9 cellular contexts compared by ENCODE assay signal in the genomic region with DNA sequence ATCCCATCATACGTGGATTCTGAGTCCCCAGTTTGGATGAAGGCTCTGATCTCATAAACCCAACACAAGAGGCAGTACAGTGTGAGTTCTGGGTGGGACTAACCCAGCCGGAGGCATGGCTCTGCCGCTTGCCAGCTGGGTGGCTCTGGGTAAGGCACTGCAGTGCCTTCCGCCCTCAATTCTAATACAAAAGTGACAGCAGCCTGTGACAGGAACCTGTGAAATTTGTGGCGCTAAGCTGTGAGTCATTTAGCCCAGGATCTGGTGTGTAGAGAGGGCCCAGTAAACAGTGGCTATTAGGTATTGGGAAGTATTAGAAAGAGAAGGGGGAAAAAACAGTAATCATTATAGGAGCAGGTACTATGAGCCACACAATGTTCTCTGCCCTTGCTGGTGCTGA. TPM values are rescaled to one million over a fixed set of nuclear protein-coding genes. Genes with fewer than 3 reads are reported as not detected.
DNase-seq lines count a peak whose midpoint lies in the region; ATAC-seq and TF ChIP-seq lines count a peak whose summit lies in the region.
"Had no signal": no experiment of that assay in that cellular context is flagged by ENCODE, and none has a peak within 500 bp of the region (broad histone marks: within the 10 kb centered on the region; RNA-seq: fewer than 3 reads in every experiment).

No MANE protein-coding gene starts in this region.

- H3K4me1 Mint-ChIP-seq in CD8-positive, alpha-beta memory T cell = peaks cover 0 to 7% (median 3%) of the 10 kb centered on the region in 3 donors
- peaks cover 65% of the 10 kb centered on the region for H3K4me1 Mint-ChIP-seq in endothelial cell (ENCODE audit: unreplicated experiment)
- peaks cover 69% of the 10 kb centered on the region for H3K4me1 Mint-ChIP-seq in osteocyte (ENCODE audit: unreplicated experiment)

- no peaks in the 10 kb centered on the region for H3K36me3 Mint-ChIP-seq in CD8-positive, alpha-beta memory T cell
- peaks cover 28% of the 10 kb centered on the region for H3K36me3 Mint-ChIP-seq in endothelial cell (ENCODE audit: low read depth, unreplicated experiment)
- H3K36me3 Mint-ChIP-seq in osteocyte (ENCODE audit: unreplicated experiment) = peaks cover 3% of the 10 kb centered on the region

- H3K27ac Mint-ChIP-seq in CD8-positive, alpha-beta memory T cell = peak overlapping the region in 6 of 8 donors; percentile 2 to 83 (median 40)
- H3K27ac Mint-ChIP-seq in endothelial cell (ENCODE audit: unreplicated experiment) (peak overlapping the region; percentile 90), osteocyte (ENCODE audit: unreplicated experiment) (peak overlapping the region; percentile 60)

- no peak overlapping the region for H3K4me3 ChIP-seq in CD8-positive, alpha-beta memory T cell (ENCODE audit: low read length)

- H3K9me3 ChIP-seq in CD8-positive, alpha-beta memory T cell (ENCODE audit: low read length) = no peaks in the 10 kb centered on the region

- peaks cover 12% of the 10 kb centered on the region for H3K4me1 ChIP-seq in CD8-positive, alpha-beta memory T cell (ENCODE audit: insufficient read depth, low read length)

- H3K27me3 ChIP-seq in CD8-positive, alpha-beta memory T cell (ENCODE audit: insufficient read depth, low read length, poor library complexity, severe bottlenecking) = no peaks in the 10 kb centered on the region

- H3K27ac ChIP-seq in CD8-positive, alpha-beta memory T cell (ENCODE audit: low read depth, low read length) = peak overlapping the region; percentile 24

- H3K9me3 Mint-ChIP-seq in CD8-positive, alpha-beta memory T cell = no peaks in the 10 kb centered on the region
- H3K9me3 Mint-ChIP-seq in endothelial cell (ENCODE audit: unreplicated experiment) (no peaks in the 10 kb centered on the region), osteocyte (ENCODE audit: unreplicated experiment) (no peaks in the 10 kb centered on the region)

- no peaks in the 10 kb centered on the region for H3K36me3 ChIP-seq in CD8-positive, alpha-beta memory T cell (ENCODE audit: insufficient read depth, low read length)

- H3K4me3 Mint-ChIP-seq in CD8-positive, alpha-beta memory T cell = peak overlapping the region in 1 of 7 donors; percentile 6
- H3K4me3 Mint-ChIP-seq in endothelial cell (ENCODE audit: unreplicated experiment) (no peak overlapping the region), osteocyte (ENCODE audit: unreplicated experiment) (no peak overlapping the region)

- DNase-seq in CD8-positive, alpha-beta memory T cell = no peak
- peak; percentile 40 for DNase-seq in MV-4-11 (lab: John Stamatoyannopoulos, UW)
- no peak for DNase-seq in endothelial cell (ENCODE audit: low spot score)
- no peak for DNase-seq in osteocyte (ENCODE audit: extremely low spot score, unreplicated experiment)
- DNase-seq in NCI-H1105 treated with DMSO at 0.1 percent for 48 hours (lab: John Stamatoyannopoulos, UW) = no peak
- no peak for DNase-seq in NCI-H1048 (lab: John Stamatoyannopoulos, UW)
- DNase-seq: stimulated activated CD4-positive, alpha-beta T cell treated with anti-CD3 and anti-CD28 coated beads, Interleukin-2, amount 100 ng/mL, for 24 hours had no signal

- TF ChIP-seq CTCF in endothelial cell (IDR thresholded peaks at IDR 0.05; ENCODE audit: unreplicated experiment) (no peak), osteocyte (IDR thresholded peaks at IDR 0.05) (no peak)

- no peaks in the 10 kb centered on the region for H3K27me3 Mint-ChIP-seq in CD8-positive, alpha-beta memory T cell
- peaks cover 8% of the 10 kb centered on the region for H3K27me3 Mint-ChIP-seq in endothelial cell (ENCODE audit: unreplicated experiment)
- no peaks in the 10 kb centered on the region for H3K27me3 Mint-ChIP-seq in osteocyte (ENCODE audit: unreplicated experiment)

- CTCF ChIA-PET in CD8-positive, alpha-beta memory T cell (lab: Charles Lee) = no interaction called here

- POLR2A ChIA-PET in CD8-positive, alpha-beta memory T cell (lab: Charles Lee) = no interaction called here

- ATAC-seq in GM21515 (IDR thresholded peaks at IDR 0.05; ENCODE audit: unreplicated experiment) = no peak
- no peak for ATAC-seq in HG02852 (IDR thresholded peaks at IDR 0.05; ENCODE audit: unreplicated experiment)

RNA-seq across cellular contexts. Expression of a gene that starts 23.3 kb away (rescaled TPM):
- under 1 TPM; 0.24 to 0.72 TPM for total RNA-seq in CD8-positive, alpha-beta memory T cell
- not detected for polyA plus RNA-seq in CD8-positive, alpha-beta memory T cell
- total RNA-seq in endothelial cell (ENCODE audit: unreplicated experiment) (1,732 TPM), osteocyte (197 and 230 TPM in 2 replicates)

Comparison
In these comparisons a context has a peak if more than half of its experiments do, and no peak if none do; other contexts are left out.
1. H3K27ac Mint-ChIP-seq: peak in every context shown above with its lines; median percentile 90 in endothelial cell; 60 in osteocyte; 40 in CD8-positive, alpha-beta memory T cell.
2. RNA of a gene that starts 23.3 kb away (total RNA-seq): 1,732 TPM in endothelial cell (single experiment) and 197 to 230 TPM in osteocyte; 0.24 to 0.72 TPM in CD8-positive, alpha-beta memory T cell; every median in the first group is over 100 times any median in the second.